ENCODE assay signal across 7 cellular contexts in the genomic region with DNA sequence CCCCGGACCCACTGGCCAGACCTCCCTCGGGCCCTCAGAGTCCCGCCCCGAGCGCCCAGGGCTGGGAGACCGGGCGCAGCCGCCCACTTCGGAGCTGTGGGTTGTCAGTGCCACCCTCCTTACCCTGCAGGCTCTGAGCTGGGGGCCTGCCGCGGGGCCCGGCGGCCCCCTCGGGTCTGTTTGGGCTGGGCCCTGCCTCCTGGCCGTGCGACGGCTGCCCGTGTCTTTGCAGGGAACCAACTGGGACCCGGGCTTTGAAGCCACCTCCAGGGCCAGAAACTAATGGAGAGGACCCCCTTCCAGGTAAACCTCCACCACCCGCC. TPM values are rescaled to one million over a fixed set of nuclear protein-coding genes. Genes with fewer than 3 reads are reported as not detected.
DNase-seq lines count a peak whose midpoint lies in the region; ATAC-seq and TF ChIP-seq lines count a peak whose summit lies in the region.

No MANE protein-coding gene starts in this region.

- H3K9me3 Mint-ChIP-seq in H9 (no peaks in the 10 kb centered on the region), glutamatergic neuron (ENCODE audit: unreplicated experiment) (peaks cover 6% of the 10 kb centered on the region)
- no peaks in the 10 kb centered on the region for H3K9me3 Mint-ChIP-seq in stimulated activated naive B cell treated with anti-CD40 and anti-IgM and Interleukin-4, amounts not matched to agents 10 μg/mL and 1 μg/mL and 100 μg/mL, for 72 hours
- H3K9me3 Mint-ChIP-seq in effector memory CD8-positive, alpha-beta T cell, result no peaks in the 10 kb centered on the region

- H3K4me1 Mint-ChIP-seq in H9 (peaks cover 9 to 20% of the 10 kb centered on the region in 2 experiments), glutamatergic neuron (ENCODE audit: low read depth, unreplicated experiment) (peaks cover 6% of the 10 kb centered on the region)
- peaks cover 7 to 8% of the 10 kb centered on the region in 2 donors for H3K4me1 Mint-ChIP-seq in stimulated activated naive B cell treated with anti-CD40 and anti-IgM and Interleukin-4, amounts not matched to agents 10 μg/mL and 1 μg/mL and 100 μg/mL, for 72 hours
- H3K4me1 Mint-ChIP-seq in effector memory CD8-positive, alpha-beta T cell (ENCODE audit: low read depth in 2 of 2), result peaks cover 5 to 8% of the 10 kb centered on the region in 2 donors

- no peak overlapping the region for H2AK5ac ChIP-seq in H9 (ENCODE audit: insufficient read length, low read length)

- no peak overlapping the region for H3K18ac ChIP-seq in H9 (ENCODE audit: insufficient read length, low read depth, low read length)

- H3K14ac ChIP-seq in H9 (ENCODE audit: insufficient read depth, low read length), result no peak overlapping the region

- DNase-seq in H9 (no peak), SJSA1 (ENCODE audit: low read depth in 1 of 2, low spot score in 2 of 2) (no peak), glutamatergic neuron (no peak), posterior vena cava (ENCODE audit: low spot score) (no peak), NCI-H774 (lab: John Stamatoyannopoulos, UW) (no peak)
- DNase-seq in stimulated activated naive B cell treated with anti-CD40 and anti-IgM and Interleukin-4, amounts not matched to agents 10 μg/mL and 1 μg/mL and 100 μg/mL, for 72 hours, result no peak
- no peak for DNase-seq in effector memory CD8-positive, alpha-beta T cell

- H3K56ac ChIP-seq in H9 (ENCODE audit: insufficient read length, low read depth, low read length), result no peak overlapping the region

- H3K4me2 ChIP-seq in H9 (ENCODE audit: insufficient read depth, insufficient read length, low read length), result peak overlapping the region; percentile 52

- no peak overlapping the region for H2BK15ac ChIP-seq in H9 (ENCODE audit: low read depth, low read length)

- peaks cover 7% of the 10 kb centered on the region for H3K79me1 ChIP-seq in H9 (ENCODE audit: insufficient read depth, low read depth, low read length, poor library complexity, severe bottlenecking)

- H3K4me1 ChIP-seq in H9 (ENCODE audit: insufficient read depth, low read length), result peaks cover 2% of the 10 kb centered on the region; the same call in 1 of the 2 replicates
- H3K4me1 ChIP-seq in SJSA1 (replicated peaks), result peaks cover 34% of the 10 kb centered on the region

- H3K4me3 Mint-ChIP-seq in H9 (peak overlapping the region; percentile 73 to 88), glutamatergic neuron (ENCODE audit: unreplicated experiment) (peak overlapping the region; percentile 79)
- H3K4me3 Mint-ChIP-seq in stimulated activated naive B cell treated with anti-CD40 and anti-IgM and Interleukin-4, amounts not matched to agents 10 μg/mL and 1 μg/mL and 100 μg/mL, for 72 hours, result peak overlapping the region; percentile 83 to 89
- no peak overlapping the region for H3K4me3 Mint-ChIP-seq in effector memory CD8-positive, alpha-beta T cell

- H3K79me2 ChIP-seq in H9 (ENCODE audit: insufficient read depth, low read length), result 0 out of 2 replicates have a peak, but pooled peaks cover 2% of the 10 kb centered on the region

- no peaks in the 10 kb centered on the region for H4K20me1 ChIP-seq in H9 (ENCODE audit: control insufficient read depth, insufficient read depth, insufficient read length)

- H3K27ac Mint-ChIP-seq in H9, result no peak overlapping the region; a peak in 1 of 7 replicates
- H3K27ac Mint-ChIP-seq in glutamatergic neuron (ENCODE audit: unreplicated experiment), result no peak overlapping the region
- no peak overlapping the region for H3K27ac Mint-ChIP-seq in stimulated activated naive B cell treated with anti-CD40 and anti-IgM and Interleukin-4, amounts not matched to agents 10 μg/mL and 1 μg/mL and 100 μg/mL, for 72 hours
- H3K27ac Mint-ChIP-seq in effector memory CD8-positive, alpha-beta T cell, result no peak overlapping the region

- H2BK5ac ChIP-seq in H9 (ENCODE audit: insufficient read length, low read length), result no peak overlapping the region

- H3K9me3 ChIP-seq in H9 (ENCODE audit: control insufficient read depth, low read depth, low read length), result no peaks in the 10 kb centered on the region
- no peaks in the 10 kb centered on the region for H3K9me3 ChIP-seq in SJSA1 (replicated peaks)

- intact Hi-C loops in posterior vena cava (cut with DNase I), result no loop called here

- no peak overlapping the region for H3K23ac ChIP-seq in H9 (ENCODE audit: insufficient read length, low read depth, low read length)

- H2BK20ac ChIP-seq in H9 (ENCODE audit: low read depth, low read length, poor library complexity, severe bottlenecking), result no peak overlapping the region

- WGBS in H9 (ENCODE audit: extremely low coverage, insufficient read length, low lambda C conversion rate), result no CpG with 5 or more reads among the region's 20 CpGs

- H3K27me3 Mint-ChIP-seq in H9 (ENCODE audit: low read depth) (no peaks in the 10 kb centered on the region), glutamatergic neuron (ENCODE audit: unreplicated experiment) (peaks cover 12% of the 10 kb centered on the region)
- H3K27me3 Mint-ChIP-seq in stimulated activated naive B cell treated with anti-CD40 and anti-IgM and Interleukin-4, amounts not matched to agents 10 μg/mL and 1 μg/mL and 100 μg/mL, for 72 hours, result no peaks in the 10 kb centered on the region
- no peaks in the 10 kb centered on the region for H3K27me3 Mint-ChIP-seq in effector memory CD8-positive, alpha-beta T cell

- H3K23me2 ChIP-seq in H9 (ENCODE audit: insufficient read length, low read depth, low read length, poor library complexity, severe bottlenecking), result peaks cover 11% of the 10 kb centered on the region

- no peak overlapping the region for H4K5ac ChIP-seq in H9 (ENCODE audit: insufficient read length, low read depth, low read length)

- H2AFZ ChIP-seq in H9 (ENCODE audit: low read length), result no peak overlapping the region

- no peak overlapping the region for H3T11ph ChIP-seq in H9 (ENCODE audit: low read length)

- H3K36me3 Mint-ChIP-seq in H9 (ENCODE audit: insufficient read depth in 1 of 3, low read depth in 3 of 3) (peaks cover 18 to 53% (median 44%) of the 10 kb centered on the region in 3 experiments; a peak in 6 of 7 replicates), glutamatergic neuron (ENCODE audit: unreplicated experiment) (no peaks in the 10 kb centered on the region)
- H3K36me3 Mint-ChIP-seq in stimulated activated naive B cell treated with anti-CD40 and anti-IgM and Interleukin-4, amounts not matched to agents 10 μg/mL and 1 μg/mL and 100 μg/mL, for 72 hours, result peaks cover 10 to 13% of the 10 kb centered on the region in 2 donors
- H3K36me3 Mint-ChIP-seq in effector memory CD8-positive, alpha-beta T cell (ENCODE audit: insufficient read depth), result no peaks in the 10 kb centered on the region

- TF ChIP-seq CTCF in H9 (conservative IDR thresholded peaks at IDR 0.05) (no peak), glutamatergic neuron (IDR thresholded peaks at IDR 0.05; ENCODE audit: partially characterized antibody, unreplicated experiment) (peak; percentile 0)

- no peak overlapping the region for H4K91ac ChIP-seq in H9 (ENCODE audit: insufficient read length, low read depth, low read length)

- ATAC-seq in stimulated activated naive B cell treated with anti-CD40 and anti-IgM and Interleukin-4, amounts not matched to agents 10 μg/mL and 1 μg/mL and 100 μg/mL, for 72 hours (replicated peaks), result no peak
- ATAC-seq in effector memory CD8-positive, alpha-beta T cell (replicated peaks), result no peak

- H2BK12ac ChIP-seq in H9 (ENCODE audit: insufficient read length, low read depth, low read length), result no peak overlapping the region

- H2BK120ac ChIP-seq in H9 (ENCODE audit: low read depth, low read length, poor library complexity, severe bottlenecking), result no peak overlapping the region

- H3K9ac ChIP-seq in H9 (ENCODE audit: extremely low read depth, insufficient read length, low read length), result peak overlapping the region; percentile 32

- H3K27me3 ChIP-seq in H9 (ENCODE audit: insufficient read depth, low read length) (no peaks in the 10 kb centered on the region), SJSA1 (replicated peaks) (no peaks in the 10 kb centered on the region)

- peaks cover 72% of the 10 kb centered on the region for H3K36me3 ChIP-seq in SJSA1

- H3K4me3 ChIP-seq in SJSA1, result peak overlapping the region; percentile 63

- H3K27ac ChIP-seq in H9 (ENCODE audit: insufficient read length, low read depth, low read length) (no peak overlapping the region), SJSA1 (peak overlapping the region; percentile 12)

- H3K4ac ChIP-seq in H9 (ENCODE audit: low read depth, low read length), result no peak overlapping the region

- H4K8ac ChIP-seq in H9 (replicated peaks; ENCODE audit: insufficient read length, low read depth, low read length), result no peak overlapping the region

RNA-seq across cellular contexts. Expression of a gene that starts 0.4 kb away (rescaled TPM):
- total RNA-seq in H9 (2021) (40.7 and 45.4 TPM in 2 replicates), glutamatergic neuron (ENCODE audit: unreplicated experiment) (21.1 TPM), posterior vena cava (under 1 TPM in 1 of 2 donors, not detected in 1; 0.86 TPM)
- 22.3 and 36.3 TPM in 2 replicates for total RNA-seq in SJSA1 (2014; rRNA removed; shearing (Covaris generic))

RNA-seq across cellular contexts. Expression of a gene that starts 10.7 kb away (rescaled TPM):
- 1.3 TPM in 2 replicates for total RNA-seq in H9 (2021)
- 0.24 TPM in 1 of 2 replicates, not detected in the other for total RNA-seq in SJSA1 (2014; rRNA removed; shearing (Covaris generic))
- 5.4 TPM for total RNA-seq in glutamatergic neuron (ENCODE audit: unreplicated experiment)
- total RNA-seq in posterior vena cava, result under 1 TPM in 1 of 2 donors, not detected in 1; 0.29 TPM

RNA-seq across cellular contexts. Expression of a gene that starts 14.6 kb away (rescaled TPM):
- total RNA-seq in H9 (2021) (19.0 and 19.8 TPM in 2 replicates), glutamatergic neuron (ENCODE audit: unreplicated experiment) (58.4 TPM), posterior vena cava (10 to 100 TPM; 11.4 to 13.3 TPM)
- total RNA-seq in SJSA1 (2014; rRNA removed; shearing (Covaris generic)), result 8.4 and 9.3 TPM in 2 replicates

RNA-seq across cellular contexts. Expression of a gene that starts 31.1 kb away (rescaled TPM):
- total RNA-seq in H9 (2021), result 61.6 and 62.2 TPM in 2 replicates
- 43.4 and 48.2 TPM in 2 replicates for total RNA-seq in SJSA1 (2014; rRNA removed; shearing (Covaris generic))
- total RNA-seq in glutamatergic neuron (ENCODE audit: unreplicated experiment), result 26.4 TPM
- total RNA-seq in posterior vena cava, result 1 to 10 TPM in 1 of 2 donors, under 1 TPM in 1; 0.81 to 1.3 TPM

RNA-seq across cellular contexts. Expression of a gene that starts 53.4 kb away (rescaled TPM):
- total RNA-seq in H9 (2021) (176 and 184 TPM in 2 replicates), glutamatergic neuron (ENCODE audit: unreplicated experiment) (274 TPM), posterior vena cava (100 to 1,000 TPM; 107 to 133 TPM)
- total RNA-seq in SJSA1 (2014; rRNA removed; shearing (Covaris generic)), result 44.6 and 69.7 TPM in 2 replicates

Comparison
In these comparisons a context has a peak if more than half of its experiments do, and no peak if none do; other contexts are left out.
1. H3K4me3 Mint-ChIP-seq: peak in H9 (2 of 2), glutamatergic neuron (single experiment) and stimulated activated naive B cell treated with anti-CD40 and anti-IgM and Interleukin-4, amounts not matched to agents 10 μg/mL and 1 μg/mL and 100 μg/mL, for 72 hours (2 of 2); none in effector memory CD8-positive, alpha-beta T cell (0 of 2).
2. RNA of a gene that starts 0.4 kb away (total RNA-seq): 40.7 to 45.4 TPM in H9, 22.3 to 36.3 TPM in SJSA1 and 21.1 TPM in glutamatergic neuron (single experiment); 0.86 TPM in posterior vena cava; every median in the first group is over 10 times any median in the second.